Comparison of ENCODE assay signal across 8 cellular contexts in genomic region chr4:48698029-48698901, GRCh38.
DNase-seq lines count a peak whose midpoint lies in the region; ATAC-seq, FAIRE-seq and TF ChIP-seq lines count a peak whose summit lies in the region.

No MANE protein-coding gene starts in this region.

- ATAC-seq in RWPE2 (ENCODE audit: low read depth) = peak; percentile 75
- peak; percentile 80 for ATAC-seq in foreskin keratinocyte
- ATAC-seq in GM18870 (IDR thresholded peaks at IDR 0.05; ENCODE audit: unreplicated experiment) = no peak

- peak; percentile 42 for FAIRE-seq in GM18507 (lab: Jason Lieb, UNC)

- TF ChIP-seq CTCF in RWPE2 (IDR thresholded peaks at IDR 0.05; ENCODE audit: poor library complexity, severe bottlenecking) = no peak
- TF ChIP-seq CTCF in foreskin keratinocyte (conservative IDR thresholded peaks at IDR 0.05) = no peak
- TF ChIP-seq CTCF in esophagus squamous epithelium (IDR thresholded peaks at IDR 0.05) = no peak

- TF ChIP-seq POLR2A in esophagus squamous epithelium (IDR thresholded peaks at IDR 0.05) = no peak

- H3K4me1 ChIP-seq in RWPE2 (ENCODE audit: insufficient read depth, poor library complexity, severe bottlenecking) (peaks cover 45% of the 10 kb centered on the region), foreskin keratinocyte (peaks cover 39% of the 10 kb centered on the region), esophagus squamous epithelium (peaks cover 0 to 32% (median 22%) of the 10 kb centered on the region in 3 donors)

- H3K27me3 ChIP-seq in RWPE2 (ENCODE audit: insufficient read depth, poor library complexity, severe bottlenecking) (no peaks in the 10 kb centered on the region), foreskin keratinocyte (no peaks in the 10 kb centered on the region), esophagus squamous epithelium (no peaks in the 10 kb centered on the region)

- H3K9me3 ChIP-seq in RWPE2 (ENCODE audit: severe bottlenecking) = no peaks in the 10 kb centered on the region
- H3K9me3 ChIP-seq in esophagus squamous epithelium = no peaks in the 10 kb centered on the region

- DNase-seq in GM18507 (ENCODE audit: extremely low spot score, insufficient read length, low read depth) (no peak), RWPE2 (ENCODE audit: low spot score) (peak; percentile 83), foreskin keratinocyte (peak; percentile 99), pulmonary artery endothelial cell (ENCODE audit: low read depth, low spot score) (peak; percentile 74), esophagus squamous epithelium (lab: John Stamatoyannopoulos, UW) (no peak), NCI-H2029 treated with DMSO at 0.1 percent for 48 hours (lab: John Stamatoyannopoulos, UW) (no peak)
- no peak for DNase-seq in stimulated activated naive CD4-positive, alpha-beta T cell treated with Interleukin-2 at 50 U/mL for 16 hours (lab: John Stamatoyannopoulos, UW)

- no peak overlapping the region for H3K4me3 ChIP-seq in RWPE2 (ENCODE audit: severe bottlenecking)
- no peak overlapping the region for H3K4me3 ChIP-seq in esophagus squamous epithelium

- no peaks in the 10 kb centered on the region for H3K36me3 ChIP-seq in RWPE2 (ENCODE audit: low read depth)
- no peaks in the 10 kb centered on the region for H3K36me3 ChIP-seq in esophagus squamous epithelium

- intact Hi-C loops in esophagus squamous epithelium (cut with DNase I) = no loop called here

- peak overlapping the region; percentile 100 for H3K27ac ChIP-seq in RWPE2 (ENCODE audit: poor library complexity, severe bottlenecking)
- peak overlapping the region; percentile 96 for H3K27ac ChIP-seq in foreskin keratinocyte
- H3K27ac ChIP-seq in esophagus squamous epithelium = peak overlapping the region in 1 of 4 donors; percentile 7

- 55% methylated on average over 4 of the region's 4 CpGs for WGBS in esophagus squamous epithelium, 2 donors

Comparison
In these comparisons a context has a peak if more than half of its experiments do, and no peak if none do; other contexts are left out.
1. DNase-seq: peak in RWPE2 (single experiment), foreskin keratinocyte (2 of 2) and pulmonary artery endothelial cell (single experiment); none in GM18507 (single experiment), esophagus squamous epithelium (single experiment), NCI-H2029 treated with DMSO at 0.1 percent for 48 hours (single experiment) and stimulated activated naive CD4-positive, alpha-beta T cell treated with Interleukin-2 at 50 U/mL for 16 hours (single experiment).